In genomic region chr1:150001415-150001814, GRCh38 we compare ENCODE assay signal across 15 cellular contexts. TPM values are rescaled to one million over a fixed set of nuclear protein-coding genes. Genes with fewer than 3 reads are reported as not detected.
DNase-seq lines count a peak whose midpoint lies in the region; ATAC-seq and TF ChIP-seq lines count a peak whose summit lies in the region.
"Had no signal": no experiment of that assay in that cellular context is flagged by ENCODE, and none has a peak within 500 bp of the region (broad histone marks: within the 10 kb centered on the region; RNA-seq: fewer than 3 reads in every experiment).

No MANE protein-coding gene starts in this region.

- no peak overlapping the region for H4K8ac ChIP-seq in H9 (replicated peaks; ENCODE audit: insufficient read length, low read depth, low read length)

- H3K9me3 ChIP-seq in H9 (ENCODE audit: control insufficient read depth, low read depth, low read length) (no peaks in the 10 kb centered on the region), smooth muscle cell (replicated peaks; ENCODE audit: low read depth) (no peaks in the 10 kb centered on the region)

- no peaks in the 10 kb centered on the region for H3F3A ChIP-seq in smooth muscle cell (ENCODE audit: low read depth)

- no peaks in the 10 kb centered on the region for H3K23me2 ChIP-seq in H9 (ENCODE audit: insufficient read length, low read depth, low read length, poor library complexity, severe bottlenecking)

- H4K5ac ChIP-seq in H9 (ENCODE audit: insufficient read length, low read depth, low read length) = no peak overlapping the region

- H4K91ac ChIP-seq in H9 (ENCODE audit: insufficient read length, low read depth, low read length) = no peak overlapping the region

- H3K27me3 ChIP-seq in H9 (ENCODE audit: insufficient read depth, low read length) = no peaks in the 10 kb centered on the region
- H3K27me3 ChIP-seq in smooth muscle cell (ENCODE audit: low read depth) = no peaks in the 10 kb centered on the region

- ATAC-seq in left ventricle myocardium superior (peak; percentile 41), HG03159 (IDR thresholded peaks at IDR 0.05; ENCODE audit: unreplicated experiment) (no peak)

- no peak overlapping the region for H3K14ac ChIP-seq in H9 (ENCODE audit: insufficient read depth, low read length)

- H2BK5ac ChIP-seq in H9 (ENCODE audit: insufficient read length, low read length) = no peak overlapping the region

- H2AFZ ChIP-seq in H9 (ENCODE audit: low read length) (no peak overlapping the region), smooth muscle cell (ENCODE audit: low read depth) (no peak overlapping the region)

- peak overlapping the region in 2 of 3 experiments; percentile 81 to 89; a peak in 4 of 7 replicates for H3K27ac Mint-ChIP-seq in H9
- H3K27ac Mint-ChIP-seq: IgD-negative memory B cell had no signal

- intact Hi-C loops in left ventricle myocardium superior (cut with micrococcal nuclease) = no loop called here

- WGBS in H9 (ENCODE audit: extremely low coverage, insufficient read length, low lambda C conversion rate) = no CpG with 5 or more reads among the region's 1 CpG
- WGBS in smooth muscle cell (ENCODE audit: low lambda C conversion rate) = 93% methylated on average over 1 of the region's 1 CpG

- H2BK120ac ChIP-seq in H9 (ENCODE audit: low read depth, low read length, poor library complexity, severe bottlenecking) = no peak overlapping the region

- H2BK12ac ChIP-seq in H9 (ENCODE audit: insufficient read length, low read depth, low read length) = no peak overlapping the region

- H2AK5ac ChIP-seq in H9 (ENCODE audit: insufficient read length, low read length) = no peak overlapping the region

- H3K4me2 ChIP-seq in H9 (ENCODE audit: insufficient read depth, insufficient read length, low read length) (no peak overlapping the region), smooth muscle cell (no peak overlapping the region)

- DNase-seq in H9 (no peak), amniotic epithelial cell (ENCODE audit: low read depth) (peak; percentile 90), left ventricle myocardium superior (no peak), smooth muscle cell (lab: John Stamatoyannopoulos, UW; ENCODE audit: unreplicated experiment) (no peak), DMS53 treated with DMSO at 0.1 percent for 48 hours (lab: John Stamatoyannopoulos, UW; ENCODE audit: unreplicated experiment) (no peak), SHP77 (lab: John Stamatoyannopoulos, UW) (no peak), islet precursor cell (no peak)
- DNase-seq: activated CD4-positive, alpha-beta T cell treated with anti-CD3 and anti-CD28 coated beads, Interleukin-2, amount 50 U/mL, for 4 hours; DMS79; NCI-H1436; NCI-H526; occipital lobe had no signal

- H3K27ac ChIP-seq in H9 (ENCODE audit: insufficient read length, low read depth, low read length) = no peak overlapping the region
- peak overlapping the region; percentile 16 for H3K27ac ChIP-seq in smooth muscle cell (ENCODE audit: low read depth)
- H3K27ac ChIP-seq: RWPE1 had no signal

- TF ChIP-seq CTCF in H9 (conservative IDR thresholded peaks at IDR 0.05) (no peak), smooth muscle cell (IDR thresholded peaks at IDR 0.05; ENCODE audit: borderline replicate concordance, insufficient read depth, poor library complexity, severe bottlenecking) (no peak)

- H2BK20ac ChIP-seq in H9 (ENCODE audit: low read depth, low read length, poor library complexity, severe bottlenecking) = no peak overlapping the region

- H3K4me3 ChIP-seq in smooth muscle cell = no peak overlapping the region

- H3K27me3 Mint-ChIP-seq in H9 (ENCODE audit: low read depth) = no peaks in the 10 kb centered on the region

- no peak overlapping the region for H3K4me3 Mint-ChIP-seq in H9
- H3K4me3 Mint-ChIP-seq: IgD-negative memory B cell had no signal

- peaks cover 2% of the 10 kb centered on the region for H3K79me1 ChIP-seq in H9 (ENCODE audit: insufficient read depth, low read depth, low read length, poor library complexity, severe bottlenecking)

- H3K18ac ChIP-seq in H9 (ENCODE audit: insufficient read length, low read depth, low read length) = no peak overlapping the region

- no peaks in the 10 kb centered on the region for H3K9me3 Mint-ChIP-seq in H9
- H3K9me3 Mint-ChIP-seq: IgD-negative memory B cell had no signal

- no peak overlapping the region for H2BK15ac ChIP-seq in H9 (ENCODE audit: low read depth, low read length)

- H3K9ac ChIP-seq in H9 (ENCODE audit: extremely low read depth, insufficient read length, low read length) (no peak overlapping the region), smooth muscle cell (ENCODE audit: low read depth) (no peak overlapping the region)

- no peak overlapping the region for H3K4ac ChIP-seq in H9 (ENCODE audit: low read depth, low read length)

- H3K4me1 Mint-ChIP-seq in H9 = peaks cover 13 to 36% of the 10 kb centered on the region in 2 experiments

- H4K20me1 ChIP-seq in H9 (ENCODE audit: control insufficient read depth, insufficient read depth, insufficient read length) (no peaks in the 10 kb centered on the region), smooth muscle cell (ENCODE audit: low read depth) (peaks cover 91% of the 10 kb centered on the region)

- no peak overlapping the region for H3T11ph ChIP-seq in H9 (ENCODE audit: low read length)

- H3K36me3 ChIP-seq in smooth muscle cell (ENCODE audit: low read depth) = peaks cover 8% of the 10 kb centered on the region

- peaks cover 2% of the 10 kb centered on the region for H3K79me2 ChIP-seq in H9 (ENCODE audit: insufficient read depth, low read length)
- H3K79me2 ChIP-seq in smooth muscle cell (ENCODE audit: low read depth) = peaks cover 94% of the 10 kb centered on the region

- H3K23ac ChIP-seq in H9 (ENCODE audit: insufficient read length, low read depth, low read length) = no peak overlapping the region

- H3K36me3 Mint-ChIP-seq in H9 (ENCODE audit: insufficient read depth in 1 of 3, low read depth in 3 of 3) = peaks cover 3 to 38% (median 35%) of the 10 kb centered on the region in 3 experiments; a peak in 6 of 7 replicates

- H3K56ac ChIP-seq in H9 (ENCODE audit: insufficient read length, low read depth, low read length) = no peak overlapping the region

- H3K4me1 ChIP-seq in H9 (ENCODE audit: insufficient read depth, low read length) = no peaks in the 10 kb centered on the region
- no peaks in the 10 kb centered on the region for H3K4me1 ChIP-seq in smooth muscle cell (ENCODE audit: low read depth)

RNA-seq across cellular contexts. Expression of gene OTUD7B, which starts 9.1 kb away (rescaled TPM):
- total RNA-seq in H9 (2021) = 22.5 and 23.5 TPM in 2 replicates
- 23.0 TPM for total RNA-seq in left ventricle myocardium superior
- total RNA-seq in smooth muscle cell = 10.8 and 16.1 TPM in 2 replicates
- polyA plus RNA-seq in smooth muscle cell = 1.9 and 2.7 TPM in 2 replicates
